8 cellular contexts compared by ENCODE assay signal in genomic region chr6:31621320-31621939, GRCh38. TPM values are rescaled to one million over a fixed set of nuclear protein-coding genes. Genes with fewer than 3 reads are reported as not detected.
DNase-seq lines count a peak whose midpoint lies in the region; ATAC-seq, FAIRE-seq and TF ChIP-seq lines count a peak whose summit lies in the region.

No MANE protein-coding gene starts in this region.

- H3K36me3 ChIP-seq in GM06990 (ENCODE audit: control insufficient read depth, insufficient read depth, low read length): peaks cover 26% of the 10 kb centered on the region
- H3K36me3 ChIP-seq in SJCRH30: peaks cover 43% of the 10 kb centered on the region
- H3K36me3 ChIP-seq in esophagus squamous epithelium: peaks cover 27 to 32% (median 28%) of the 10 kb centered on the region in 3 donors

- H3K4me1 ChIP-seq in SJCRH30 (no peaks in the 10 kb centered on the region), esophagus squamous epithelium (peaks cover 11 to 35% (median 14%) of the 10 kb centered on the region in 3 donors)

- TF ChIP-seq POLR2A in esophagus squamous epithelium (IDR thresholded peaks at IDR 0.05) (no peak), GM12892 (IDR thresholded peaks at IDR 0.05; ENCODE audit: low read depth, low read length) (no peak)

- DNase-seq in GM06990 (ENCODE audit: extremely low read depth, insufficient read length) (no peak), SJCRH30 (peak in 1 of 2 experiments; percentile 20), esophagus squamous epithelium (lab: John Stamatoyannopoulos, UW) (no peak), pons (ENCODE audit: low spot score) (peak; percentile 39), NCI-H2107 (lab: John Stamatoyannopoulos, UW) (no peak), GM12892 (ENCODE audit: insufficient read length) (no peak), sciatic nerve (ENCODE audit: low spot score) (no peak)

- peak overlapping the region; percentile 98 for H3K4me3 ChIP-seq in GM06990 (replicated peaks; ENCODE audit: low read depth, low read length)
- H3K4me3 ChIP-seq in SJCRH30: peak overlapping the region; percentile 95
- peak overlapping the region; percentile 80 to 98 (median 86) for H3K4me3 ChIP-seq in esophagus squamous epithelium

- H3K27ac ChIP-seq in SJCRH30 (peak overlapping the region; percentile 91), esophagus squamous epithelium (peak overlapping the region; percentile 97 to 99 (median 98))

- FAIRE-seq in GM12892 (lab: Jason Lieb, UNC): no peak

- H3K27me3 ChIP-seq in GM06990 (replicated peaks; ENCODE audit: control insufficient read depth, insufficient read depth, low read length) (no peaks in the 10 kb centered on the region), SJCRH30 (no peaks in the 10 kb centered on the region), esophagus squamous epithelium (no peaks in the 10 kb centered on the region)

- intact Hi-C loops in esophagus squamous epithelium (cut with DNase I) (no loop called here), sciatic nerve (cut with DNase I) (no loop called here)

- WGBS in esophagus squamous epithelium, 2 donors: 3 to 6% methylated on average over 15 of the region's 15 CpGs

- no peak for ATAC-seq in GM18517 (IDR thresholded peaks at IDR 0.05; ENCODE audit: unreplicated experiment)
- no peak for ATAC-seq in sciatic nerve

- TF ChIP-seq CTCF in GM06990 (IDR thresholded peaks at IDR 0.05; ENCODE audit: insufficient read depth, low read length, poor library complexity, severe bottlenecking) (no peak), esophagus squamous epithelium (IDR thresholded peaks at IDR 0.05) (no peak)

- H3K9me3 ChIP-seq in SJCRH30 (replicated peaks): no peaks in the 10 kb centered on the region
- H3K9me3 ChIP-seq in esophagus squamous epithelium: no peaks in the 10 kb centered on the region

RNA-seq across cellular contexts. Expression of gene PRRC2A, which starts 0.9 kb away (rescaled TPM):
- total RNA-seq in SJCRH30 (2014; rRNA removed; shearing (Covaris generic)): 98.7 and 109 TPM in 2 replicates
- total RNA-seq in esophagus squamous epithelium (10 to 100 TPM; 42.8 to 84.9 (median 67.7) TPM), sciatic nerve (166 TPM)
- polyA plus RNA-seq in GM12892 (2012; ENCODE audit: missing spikeins): 77.1 TPM

RNA-seq across cellular contexts. Expression of gene AIF1, which starts 6.4 kb away (rescaled TPM):
- total RNA-seq in SJCRH30 (2014; rRNA removed; shearing (Covaris generic)): not detected in 2 replicates
- 10 to 100 TPM in 2 of 4 donors, 1 to 10 TPM in 2; 2.4 to 30.7 (median 15.1) TPM for total RNA-seq in esophagus squamous epithelium
- 48.0 TPM for polyA plus RNA-seq in GM12892 (2012; ENCODE audit: missing spikeins)
- 50.6 TPM for total RNA-seq in sciatic nerve

RNA-seq across cellular contexts. Expression of gene NCR3, which starts 28.6 kb away (rescaled TPM):
- not detected in 2 replicates for total RNA-seq in SJCRH30 (2014; rRNA removed; shearing (Covaris generic))
- total RNA-seq in esophagus squamous epithelium: not detected
- polyA plus RNA-seq in GM12892 (2012; ENCODE audit: missing spikeins): 14.7 TPM
- 1.1 TPM for total RNA-seq in sciatic nerve

RNA-seq across cellular contexts. Expression of gene BAG6, which starts 31.0 kb away (rescaled TPM):
- 165 and 188 TPM in 2 replicates for total RNA-seq in SJCRH30 (2014; rRNA removed; shearing (Covaris generic))
- total RNA-seq in esophagus squamous epithelium (100 to 1,000 TPM; 129 to 217 (median 163) TPM), sciatic nerve (201 TPM)
- 124 TPM for polyA plus RNA-seq in GM12892 (2012; ENCODE audit: missing spikeins)

RNA-seq across cellular contexts. Expression of gene APOM, which starts 34.3 kb away (rescaled TPM):
- 1.8 and 2.0 TPM in 2 replicates for total RNA-seq in SJCRH30 (2014; rRNA removed; shearing (Covaris generic))
- 1 to 10 TPM in 2 of 4 donors, under 1 TPM in 2; 0.67 to 2.1 (median 1.1) TPM for total RNA-seq in esophagus squamous epithelium
- 5.6 TPM for polyA plus RNA-seq in GM12892 (2012; ENCODE audit: missing spikeins)
- 0.53 TPM for total RNA-seq in sciatic nerve
